24 cellular contexts compared by ENCODE assay signal in genomic region chr7:29262191-29262917, GRCh38.
DNase-seq lines count a peak whose midpoint lies in the region; ATAC-seq, FAIRE-seq and TF ChIP-seq lines count a peak whose summit lies in the region.
"Had no signal": no experiment of that assay in that cellular context is flagged by ENCODE, and none has a peak within 500 bp of the region (broad histone marks: within the 10 kb centered on the region; RNA-seq: fewer than 3 reads in every experiment).

No MANE protein-coding gene starts in this region.

- no peak overlapping the region for H2BK12ac ChIP-seq in H1 (ENCODE audit: low read depth, low read length)

- peaks cover 0 to 4% (median 2%) of the 10 kb centered on the region in 4 experiments; a peak in 2 of 7 replicates for H3K4me1 ChIP-seq in H1 (replicated peaks in 1 of 4; ENCODE audit: control insufficient read depth in 3 of 4, insufficient read depth in 4 of 4, low read length in 3 of 4)
- H3K4me1 ChIP-seq: A549, Caco-2 had no signal

- no peak overlapping the region for H3K56ac ChIP-seq in H1 (replicated peaks; ENCODE audit: insufficient read length, low read depth, low read length)

- no peak overlapping the region for H3K14ac ChIP-seq in H1 (ENCODE audit: insufficient read length)

- H3K23me2 ChIP-seq in H1 (ENCODE audit: low read depth, low read length) = no peaks in the 10 kb centered on the region

- peaks cover 0 to 13% of the 10 kb centered on the region in 2 experiments; a peak in 1 of 4 replicates for H3K9me3 ChIP-seq in H1 (ENCODE audit: insufficient read depth in 2 of 2, low read depth in 1 of 2, low read length in 1 of 2)
- H3K9me3 ChIP-seq: A549, Caco-2 had no signal

- H3K36me3 Mint-ChIP-seq in natural killer cell = no peaks in the 10 kb centered on the region
- peaks cover 10% of the 10 kb centered on the region for H3K36me3 Mint-ChIP-seq in natural killer cell treated with Interleukin-12 subunit alpha and Interleukin-12 subunit beta and Interleukin-15 and Interleukin-18, amount 100 ng/mL, for 72 hours
- peaks cover 3 to 12% (median 4%) of the 10 kb centered on the region in 3 donors for H3K36me3 Mint-ChIP-seq in immature natural killer cell

- TF ChIP-seq CTCF in natural killer cell (IDR thresholded peaks at IDR 0.05) (no peak), H1 (IDR thresholded peaks at IDR 0.05; ENCODE audit: control extremely low read depth in 1 of 3, insufficient read depth in 1 of 3, low read depth in 1 of 3, low read length in 3 of 3) (no peak)

- H3K4ac ChIP-seq in H1 (replicated peaks; ENCODE audit: insufficient read length, low read depth, low read length) = no peak overlapping the region

- TF ChIP-seq RAD21 in H1 (IDR thresholded peaks at IDR 0.05 in 1 of 2, conservative IDR thresholded peaks at IDR 0.05 in 1 of 2; ENCODE audit: low read depth in 2 of 2, low read length in 2 of 2) = no peak

- POLR2A ChIA-PET in H1 (lab: Charles Lee; ENCODE audit: partially characterized antibody) = no interaction called here

- H3K27me3 Mint-ChIP-seq in natural killer cell (ENCODE audit: low read depth in 2 of 2) (no peaks in the 10 kb centered on the region), immature natural killer cell (ENCODE audit: low read depth in 3 of 3) (peaks cover 0 to 1% (median 1%) of the 10 kb centered on the region in 3 donors)
- no peaks in the 10 kb centered on the region for H3K27me3 Mint-ChIP-seq in natural killer cell treated with Interleukin-12 subunit alpha and Interleukin-12 subunit beta and Interleukin-15 and Interleukin-18, amount 100 ng/mL, for 72 hours
- H3K27me3 Mint-ChIP-seq: B cell; CD4-positive, alpha-beta T cell had no signal

- H3K4me3 ChIP-seq in H1 (ENCODE audit: extremely low read depth in 1 of 4, insufficient read depth in 2 of 4, low read depth in 3 of 4, low read length in 4 of 4) = no peak overlapping the region
- H3K4me3 ChIP-seq: A549; BLaER1 treated with 17β-estradiol and CSF1 and Interleukin-3, amounts not matched to agents 10 nM and 100 nM; GM12878 had no signal

- H3K4me3 Mint-ChIP-seq in natural killer cell = peak overlapping the region; percentile 52
- H3K4me3 Mint-ChIP-seq in natural killer cell treated with Interleukin-12 subunit alpha and Interleukin-12 subunit beta and Interleukin-15 and Interleukin-18, amount 100 ng/mL, for 72 hours = no peak overlapping the region
- H3K4me3 Mint-ChIP-seq in immature natural killer cell = peak overlapping the region in 4 of 5 donors; percentile 32 to 45 (median 38)
- H3K4me3 Mint-ChIP-seq: B cell; CD4-positive, alpha-beta T cell; CD8-positive, alpha-beta T cell had no signal

- intact Hi-C loops in natural killer cell (cut with micrococcal nuclease) = loop anchor here (2.0 kb wide), 1 partner anchor 74 kb away; no protein-coding TSS in a partner anchor

- H4K8ac ChIP-seq in H1 (ENCODE audit: extremely low read depth, insufficient read depth, low read length) = no peak overlapping the region

- H4K20me1 ChIP-seq in H1 (replicated peaks in 1 of 2; ENCODE audit: control insufficient read depth in 1 of 2, insufficient read depth in 2 of 2, low read length in 2 of 2) = no peaks in the 10 kb centered on the region
- H4K20me1 ChIP-seq: BLaER1 treated with 17β-estradiol and CSF1 and Interleukin-3, amounts not matched to agents 10 nM and 100 nM had no signal

- H2BK20ac ChIP-seq in H1 (ENCODE audit: low read length) = no peak overlapping the region

- no peak overlapping the region for H3K9ac ChIP-seq in H1 (replicated peaks in 1 of 4; ENCODE audit: extremely low read depth in 1 of 4, low read depth in 3 of 4, low read length in 3 of 4)
- H3K9ac ChIP-seq: BLaER1 treated with 17β-estradiol and CSF1 and Interleukin-3, amounts not matched to agents 10 nM and 100 nM had no signal

- H3K23ac ChIP-seq in H1 (ENCODE audit: insufficient read length) = no peak overlapping the region

- H2AFZ ChIP-seq in H1 (ENCODE audit: low read length) = no peak overlapping the region

- no peak overlapping the region for H3K4me2 ChIP-seq in H1 (ENCODE audit: insufficient read depth in 1 of 2, low read depth in 2 of 2, low read length in 2 of 2)
- H3K4me2 ChIP-seq: A549; BLaER1 treated with 17β-estradiol and CSF1 and Interleukin-3, amounts not matched to agents 10 nM and 100 nM had no signal

- no peak overlapping the region for H2BK5ac ChIP-seq in H1 (ENCODE audit: low read depth, low read length)

- H3K9me3 Mint-ChIP-seq in natural killer cell (no peaks in the 10 kb centered on the region), immature natural killer cell (no peaks in the 10 kb centered on the region)
- no peaks in the 10 kb centered on the region for H3K9me3 Mint-ChIP-seq in natural killer cell treated with Interleukin-12 subunit alpha and Interleukin-12 subunit beta and Interleukin-15 and Interleukin-18, amount 100 ng/mL, for 72 hours
- H3K9me3 Mint-ChIP-seq: CD4-positive, alpha-beta T cell; CD8-positive, alpha-beta T cell had no signal

- DNase-seq in natural killer cell (no peak), H1 (ENCODE audit: low read depth in 1 of 2, low spot score in 2 of 2) (no peak), immature natural killer cell (peak in 1 of 3 donors; percentile 10), GM03348 (ENCODE audit: low spot score) (no peak), islet precursor cell (no peak), globus pallidus (ENCODE audit: low spot score) (no peak)
- no peak for DNase-seq in natural killer cell treated with Interleukin-12 subunit alpha and Interleukin-12 subunit beta and Interleukin-15 and Interleukin-18, amount 100 ng/mL, for 72 hours (ENCODE audit: low spot score)
- DNase-seq: AML-193; Caco-2; Calu3; CD4-positive, alpha-beta T cell; CD8-positive, alpha-beta T cell; DMS79 treated with DMSO at 0.1 percent for 48 hours; GF-D8 had no signal

- no peak overlapping the region for H2AK5ac ChIP-seq in H1 (ENCODE audit: low read depth, low read length)

- H3K27me3 ChIP-seq in H1 (replicated peaks in 1 of 4; ENCODE audit: control insufficient read depth in 3 of 4, extremely low read depth in 1 of 4, insufficient read depth in 3 of 4, low read length in 3 of 4) = no peaks in the 10 kb centered on the region

- H3K79me2 ChIP-seq in H1 (ENCODE audit: control insufficient read depth in 1 of 2, insufficient read depth in 2 of 2, low read length in 2 of 2) = no peaks in the 10 kb centered on the region

- TF ChIP-seq POLR2A in H1 (IDR thresholded peaks at IDR 0.05; ENCODE audit: control extremely low read depth in 1 of 2, low read depth in 2 of 2, low read length in 2 of 2) = no peak

- WGBS in H1 (ENCODE audit: extremely low coverage in 1 of 2, insufficient coverage in 1 of 2, insufficient read length in 1 of 2, insufficient replicate concordance in 2 of 2, low coverage in 1 of 2, low lambda C conversion rate in 2 of 2, missing lambda C conversion rate in 1 of 2), 2 experiments = 93% methylated on average over 2 of the region's 2 CpGs; no CpG with 5 or more reads in 1 of the 2 experiments

- CTCF ChIA-PET in H1 (lab: Charles Lee; ENCODE audit: partially characterized antibody) = no interaction called here

- no peak overlapping the region for H4K91ac ChIP-seq in H1 (replicated peaks; ENCODE audit: insufficient read length, low read length)

- TF ChIP-seq EP300 in H1 (IDR thresholded peaks at IDR 0.05; ENCODE audit: borderline replicate concordance in 1 of 2, low read depth in 2 of 2, low read length in 2 of 2) = no peak

- peak; percentile 55 for FAIRE-seq in H1 (lab: Jason Lieb, UNC)
- FAIRE-seq: A549, D721Med, G401.6, GM12878, GM12892, GM18507 had no signal

- H3K27ac Mint-ChIP-seq in natural killer cell = peak overlapping the region; percentile 63 to 68
- no peak overlapping the region for H3K27ac Mint-ChIP-seq in natural killer cell treated with Interleukin-12 subunit alpha and Interleukin-12 subunit beta and Interleukin-15 and Interleukin-18, amount 100 ng/mL, for 72 hours
- peak overlapping the region in 5 of 6 donors; percentile 14 to 86 (median 54) for H3K27ac Mint-ChIP-seq in immature natural killer cell
- H3K27ac Mint-ChIP-seq: B cell; CD4-positive, alpha-beta T cell; CD8-positive, alpha-beta T cell had no signal

- H2BK120ac ChIP-seq in H1 (replicated peaks; ENCODE audit: low read depth, low read length) = no peak overlapping the region

- H3K4me1 Mint-ChIP-seq in natural killer cell = peaks cover 37 to 39% of the 10 kb centered on the region in 2 donors
- peaks cover 22 to 24% of the 10 kb centered on the region in 2 donors for H3K4me1 Mint-ChIP-seq in natural killer cell treated with Interleukin-12 subunit alpha and Interleukin-12 subunit beta and Interleukin-15 and Interleukin-18, amount 100 ng/mL, for 72 hours (ENCODE audit: low read depth in 2 of 2)
- H3K4me1 Mint-ChIP-seq in immature natural killer cell = peaks cover 25 to 42% of the 10 kb centered on the region in 2 donors
- H3K4me1 Mint-ChIP-seq: B cell had no signal

- H2BK15ac ChIP-seq in H1 (ENCODE audit: low read length) = no peak overlapping the region

- H3K27ac ChIP-seq in H1 (ENCODE audit: low read depth, low read length) = no peak overlapping the region
- H3K27ac ChIP-seq: 22Rv1; A549; BLaER1 treated with 17β-estradiol and CSF1 and Interleukin-3, amounts not matched to agents 10 nM and 100 nM; C4-2B had no signal

- no peak overlapping the region for H4K5ac ChIP-seq in H1 (ENCODE audit: insufficient read length, low read depth, low read length)

- ATAC-seq in natural killer cell = peak; percentile 75 to 84 (median 84)
- ATAC-seq in natural killer cell treated with Interleukin-12 subunit alpha and Interleukin-12 subunit beta and Interleukin-15 and Interleukin-18, amount 100 ng/mL, for 72 hours = no peak
- ATAC-seq: A549; CD8-positive, alpha-beta T cell; GM12878 had no signal

- H3K79me1 ChIP-seq in H1 (ENCODE audit: low read depth, low read length) = no peaks in the 10 kb centered on the region

- no peak overlapping the region for H3K18ac ChIP-seq in H1 (ENCODE audit: extremely low read depth, low read length)

- H3K36me3 ChIP-seq in H1 (ENCODE audit: control insufficient read depth in 2 of 4, insufficient read depth in 4 of 4, low read length in 3 of 4) = peaks cover 0 to 5% (median 0%) of the 10 kb centered on the region in 4 experiments; a peak in 1 of 8 replicates
- H3K36me3 ChIP-seq: BLaER1 treated with 17β-estradiol and CSF1 and Interleukin-3, amounts not matched to agents 10 nM and 100 nM had no signal

TF ChIP-seq in H1, 55 proteins besides CTCF, POLR2A, EP300 and RAD21:
- no peak for TF ChIP-seq POU5F1 (IDR thresholded peaks at IDR 0.05; ENCODE audit: low read depth, low read length)
- TF ChIP-seq TAF1 (IDR thresholded peaks at IDR 0.05; ENCODE audit: low read depth, low read length) = no peak
- no peak for TF ChIP-seq MAFK (IDR thresholded peaks at IDR 0.05; ENCODE audit: low read depth, low read length)
- no peak for TF ChIP-seq SIX5 (IDR thresholded peaks at IDR 0.05; ENCODE audit: low read depth, low read length)
- TF ChIP-seq TBP (IDR thresholded peaks at IDR 0.05; ENCODE audit: low read depth, low read length) = no peak

Comparison
In these comparisons a context has a peak if more than half of its experiments do, and no peak if none do; other contexts are left out.
1. ATAC-seq: peak in natural killer cell (3 of 3); none in natural killer cell treated with Interleukin-12 subunit alpha and Interleukin-12 subunit beta and Interleukin-15 and Interleukin-18, amount 100 ng/mL, for 72 hours (0 of 2).
2. H3K27ac Mint-ChIP-seq: peak in natural killer cell (2 of 2) and immature natural killer cell (5 of 6); none in natural killer cell treated with Interleukin-12 subunit alpha and Interleukin-12 subunit beta and Interleukin-15 and Interleukin-18, amount 100 ng/mL, for 72 hours (0 of 2).